8 cellular contexts compared by ENCODE assay signal in genomic region chr19:29812080-29812880, GRCh38. TPM values are rescaled to one million over a fixed set of nuclear protein-coding genes. Genes with fewer than 3 reads are reported as not detected.
DNase-seq lines count a peak whose midpoint lies in the region; ATAC-seq and TF ChIP-seq lines count a peak whose summit lies in the region.

No MANE protein-coding gene starts in this region.

- TF ChIP-seq CTCF in WI38 (IDR thresholded peaks at IDR 0.05; ENCODE audit: low read depth, low read length) (no peak), esophagus muscularis mucosa (IDR thresholded peaks at IDR 0.05) (no peak), parathyroid adenoma (IDR thresholded peaks at IDR 0.05) (no peak), GM13977 (IDR thresholded peaks at IDR 0.05; ENCODE audit: extremely low read depth, insufficient read depth, missing control alignments) (no peak)

- peak overlapping the region in 3 of 4 donors; percentile 13 to 43 (median 39) for H3K27ac ChIP-seq in esophagus muscularis mucosa (replicated peaks in 1 of 4)
- no peak overlapping the region for H3K27ac ChIP-seq in parathyroid adenoma

- no peak for TF ChIP-seq POLR2A in esophagus muscularis mucosa (IDR thresholded peaks at IDR 0.05; ENCODE audit: low read depth)

- H3K79me2 ChIP-seq in parathyroid adenoma = no peaks in the 10 kb centered on the region

- POLR2A ChIA-PET in HEK293T (lab: Yijun Ruan, JAX) = no interaction called here

- H3K4me1 ChIP-seq in esophagus muscularis mucosa = peaks cover 0 to 20% (median 15%) of the 10 kb centered on the region in 4 donors
- no peaks in the 10 kb centered on the region for H3K4me1 ChIP-seq in parathyroid adenoma

- H3K9ac ChIP-seq in parathyroid adenoma = no peak overlapping the region

- DNase-seq in NCI-H2227 (lab: John Stamatoyannopoulos, UW; ENCODE audit: unreplicated experiment) (peak; percentile 66), NCI-H2227 treated with DMSO at 0.1 percent for 48 hours (lab: John Stamatoyannopoulos, UW) (no peak), esophagus muscularis mucosa (ENCODE audit: extremely low spot score) (no peak), GM13977 (ENCODE audit: low spot score) (no peak), HEK293T (ENCODE audit: extremely low spot score) (no peak)

- intact Hi-C loops in esophagus muscularis mucosa (cut with DNase I) = loop anchor here (5.0 to 10.0 kb wide), 2 partner anchors 130 to 207 kb away; partner anchors contain the start of genes POP4 and URI1

- H3K27me3 ChIP-seq in esophagus muscularis mucosa (no peaks in the 10 kb centered on the region), parathyroid adenoma (ENCODE audit: control insufficient read depth, insufficient read depth, low read length) (no peaks in the 10 kb centered on the region)

- TF ChIP-seq EP300 in esophagus muscularis mucosa (IDR thresholded peaks at IDR 0.05) = no peak

- peak overlapping the region; percentile 75 for H2AFZ ChIP-seq in parathyroid adenoma

- WGBS in esophagus muscularis mucosa = 14% methylated on average over 10 of the region's 104 CpGs

- in situ Hi-C loops in GM13977 (cut with MboI; ENCODE audit: low pct_unique_long_range_greater_than_20kb, low sequenced_read_pairs, unreplicated experiment) = no loop called here

- H3K36me3 ChIP-seq in esophagus muscularis mucosa = no peaks in the 10 kb centered on the region
- H3K36me3 ChIP-seq in parathyroid adenoma (ENCODE audit: control insufficient read depth, insufficient read depth, low read length) = no peaks in the 10 kb centered on the region

- peak; percentile 9 for ATAC-seq in HG02973 (IDR thresholded peaks at IDR 0.05; ENCODE audit: unreplicated experiment)

- peak overlapping the region; percentile 49 for H3K4me3 ChIP-seq in WI38 (ENCODE audit: low read depth, low read length)
- H3K4me3 ChIP-seq in esophagus muscularis mucosa = peak overlapping the region; percentile 60 to 82 (median 70)
- no peak overlapping the region for H3K4me3 ChIP-seq in parathyroid adenoma (ENCODE audit: low read depth, low read length)

- H3K9me3 ChIP-seq in esophagus muscularis mucosa (no peaks in the 10 kb centered on the region), parathyroid adenoma (ENCODE audit: control insufficient read depth, low read length) (no peaks in the 10 kb centered on the region)

- peak overlapping the region; percentile 71 for H3K4me2 ChIP-seq in parathyroid adenoma (ENCODE audit: low read length)

- CTCF ChIA-PET in HEK293T (lab: Yijun Ruan, JAX) = no interaction called here

TF ChIP-seq in HEK293T, 16 proteins besides CTCF, POLR2A, EP300 and RAD21:
- TF ChIP-seq ZNF384 (IDR thresholded peaks at IDR 0.05) (no peak), CTBP1 (IDR thresholded peaks at IDR 0.05; ENCODE audit: borderline replicate concordance) (no peak), LEF1 (IDR thresholded peaks at IDR 0.05; ENCODE audit: borderline replicate concordance) (no peak), BHLHE40 (IDR thresholded peaks at IDR 0.05; ENCODE audit: borderline replicate concordance) (no peak), FOXK2 (IDR thresholded peaks at IDR 0.05) (no peak), ARNT (IDR thresholded peaks at IDR 0.05) (no peak), HDGF (IDR thresholded peaks at IDR 0.05; ENCODE audit: borderline replicate concordance) (no peak), NFRKB (IDR thresholded peaks at IDR 0.05) (no peak), SP1 (IDR thresholded peaks at IDR 0.05) (no peak), ELF4 (IDR thresholded peaks at IDR 0.05) (no peak), SUZ12 (IDR thresholded peaks at IDR 0.05) (no peak), L3MBTL2 (conservative IDR thresholded peaks at IDR 0.05) (no peak), PKNOX1 (IDR thresholded peaks at IDR 0.05) (no peak), TARDBP (IDR thresholded peaks at IDR 0.05) (no peak), FOXM1 (IDR thresholded peaks at IDR 0.05; ENCODE audit: borderline replicate concordance) (no peak), FOXA1 (IDR thresholded peaks at IDR 0.05) (no peak)
TF ChIP-seq in HEK293T: peak in this region for 0.

RNA-seq across cellular contexts. Expression of gene CCNE1, which starts 0.5 kb away (rescaled TPM):
- total RNA-seq in esophagus muscularis mucosa = 1 to 10 TPM in 3 of 4 donors, under 1 TPM in 1; 0.42 to 4.0 (median 2.4) TPM
